Comparison of ENCODE assay signal across 21 cellular contexts in the genomic region with DNA sequence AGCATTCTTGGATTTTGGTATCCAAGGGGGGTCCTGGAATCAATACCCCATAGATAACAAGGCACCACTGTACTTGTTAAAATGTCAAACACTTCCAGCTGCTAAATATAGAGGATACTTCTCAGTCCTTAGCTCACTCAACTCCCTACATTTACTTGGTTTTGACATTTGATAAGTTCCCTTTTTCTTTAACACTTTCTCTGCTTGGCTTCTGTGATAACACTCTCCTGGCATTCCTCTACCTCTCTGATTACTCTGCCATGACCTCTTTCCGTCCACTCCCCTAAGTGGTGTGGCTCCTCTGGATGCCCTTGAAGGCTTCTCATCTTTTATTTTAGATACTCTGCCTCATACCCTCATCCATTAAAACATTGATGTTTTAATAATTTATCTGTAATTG.
"Had no signal": no experiment of that assay in that cellular context is flagged by ENCODE, and none has a peak within 500 bp of the region (broad histone marks: within the 10 kb centered on the region; RNA-seq: fewer than 3 reads in every experiment).

No MANE protein-coding gene starts in this region.

- H3K4me3 ChIP-seq: ascending aorta, gastrocnemius medialis, lung, sigmoid colon, thyroid gland had no signal

- H3K27ac ChIP-seq: ascending aorta, gastrocnemius medialis, parathyroid adenoma, sigmoid colon, thyroid gland had no signal

- H3K9me3 Mint-ChIP-seq: activated naive CD4-positive, alpha-beta T cell treated with anti-CD3 and anti-CD28 coated beads, Interleukin-2, amount 10 ng/mL, durations not matched to agents 7 days and 5 days; natural killer cell treated with Interleukin-12 subunit alpha and Interleukin-12 subunit beta and Interleukin-15 and Interleukin-18, amount 100 ng/mL, for 72 hours; T-helper 2 cell treated with Interferon-gamma antibody and Interleukin-4, amounts not matched to agents 5 μg/mL and 100 μg/mL, for 36 hours had no signal

- H3K27ac Mint-ChIP-seq: activated naive CD4-positive, alpha-beta T cell treated with anti-CD3 and anti-CD28 coated beads, Interleukin-2, amount 10 ng/mL, durations not matched to agents 7 days and 5 days; mesothelial cell of epicardium; natural killer cell treated with Interleukin-12 subunit alpha and Interleukin-12 subunit beta and Interleukin-15 and Interleukin-18, amount 100 ng/mL, for 72 hours; T-helper 2 cell treated with Interferon-gamma antibody and Interleukin-4, amounts not matched to agents 5 μg/mL and 100 μg/mL, for 36 hours had no signal

- H3K4me3 Mint-ChIP-seq: activated naive CD4-positive, alpha-beta T cell treated with anti-CD3 and anti-CD28 coated beads, Interleukin-2, amount 10 ng/mL, durations not matched to agents 7 days and 5 days; mesothelial cell of epicardium; natural killer cell treated with Interleukin-12 subunit alpha and Interleukin-12 subunit beta and Interleukin-15 and Interleukin-18, amount 100 ng/mL, for 72 hours; T-helper 2 cell treated with Interferon-gamma antibody and Interleukin-4, amounts not matched to agents 5 μg/mL and 100 μg/mL, for 36 hours had no signal

- ATAC-seq: gastrocnemius medialis; natural killer cell treated with Interleukin-12 subunit alpha and Interleukin-12 subunit beta and Interleukin-15 and Interleukin-18, amount 100 ng/mL, for 72 hours had no signal

- H3K4me1 Mint-ChIP-seq: activated naive CD4-positive, alpha-beta T cell treated with anti-CD3 and anti-CD28 coated beads, Interleukin-2, amount 10 ng/mL, durations not matched to agents 7 days and 5 days had no signal

- DNase-seq: activated CD4-positive, alpha-beta T cell treated with anti-CD3 and anti-CD28 coated beads, Interleukin-2, amount 50 U/mL, for 1 hour; activated CD4-positive, CD25-positive, alpha-beta regulatory T cell treated with anti-CD3 and anti-CD28 coated beads, Interleukin-2, amount 50 U/mL, for 72 hours; activated CD8-positive, alpha-beta memory T cell treated with anti-CD3 and anti-CD28 coated beads for 24 hours; activated CD8-positive, alpha-beta memory T cell treated with anti-CD3 and anti-CD28 coated beads, Interleukin-2, amount 50 U/mL, for 48 hours; activated effector memory CD4-positive, alpha-beta T cell treated with Interleukin-2 at 50 U/mL for 16 hours; activated naive CD4-positive, alpha-beta T cell treated with anti-CD3 and anti-CD28 coated beads, Interleukin-2, amount 10 ng/mL, durations not matched to agents 7 days and 5 days; activated T-cell treated with anti-CD3 and anti-CD28 coated beads, Interleukin-2, amount 50 U/mL, for 48 hours; cerebellar nuclear complex; cortex of kidney; gastrocnemius medialis; sigmoid colon; stimulated activated CD4-positive, alpha-beta T cell treated with anti-CD3 and anti-CD28 coated beads, Interleukin-1b, Interleukin-23, amount 100 ng/mL, for 48 hours; stimulated activated CD8-positive, alpha-beta memory T cell treated with anti-CD3 and anti-CD28 coated beads, Interleukin-4, amount 100 ng/mL, for 48 hours; stimulated activated naive CD4-positive, alpha-beta T cell treated with Interleukin-2 at 50 U/mL for 16 hours; thyroid gland had no signal

- H3K9me3 ChIP-seq: ascending aorta, gastrocnemius medialis, sigmoid colon, thyroid gland had no signal

- H3K4me1 ChIP-seq: parathyroid adenoma had no signal

- H3K27me3 Mint-ChIP-seq: activated naive CD4-positive, alpha-beta T cell treated with anti-CD3 and anti-CD28 coated beads, Interleukin-2, amount 10 ng/mL, durations not matched to agents 7 days and 5 days; natural killer cell treated with Interleukin-12 subunit alpha and Interleukin-12 subunit beta and Interleukin-15 and Interleukin-18, amount 100 ng/mL, for 72 hours had no signal

- H3K36me3 ChIP-seq: gastrocnemius medialis had no signal

- H3K27me3 ChIP-seq: ascending aorta, gastrocnemius medialis, sigmoid colon, thyroid gland had no signal
